In genomic region chr10:130440494-130440893, GRCh38 we compare ENCODE assay signal across 22 cellular contexts.
"Had no signal": no experiment of that assay in that cellular context is flagged by ENCODE, and none has a peak within 500 bp of the region (broad histone marks: within the 10 kb centered on the region; RNA-seq: fewer than 3 reads in every experiment).

No MANE protein-coding gene starts in this region.

- DNase-seq: IMR-90, Karpas-422, KG1, MG63, NCI-H1092 treated with DMSO at 0.1 percent for 48 hours, NCI-H1436, NCI-H187, NCI-H2029, NCI-H2081 treated with DMSO at 0.1 percent for 48 hours, NCI-H2171, NCI-H226, NCI-H446, NCI-H510A, NCI-H524 treated with DMSO at 0.1 percent for 48 hours, NCI-H69, NCI-H774, SHP77 treated with DMSO at 0.1 percent for 48 hours, SJCRH30 had no signal

- H3K4me3 ChIP-seq: MG63, SJCRH30 had no signal

- H3K27me3 ChIP-seq: SJCRH30 had no signal

- ATAC-seq: HepG2, Panc1, SK-N-SH treated with all-trans-retinoic acid at 6 μM for 48 hours had no signal

- H3K27ac ChIP-seq: RWPE1, SJCRH30 had no signal

- H3K36me3 ChIP-seq: MG63, SJCRH30 had no signal

- H3K4me1 ChIP-seq: SJCRH30 had no signal

- H3K9me3 ChIP-seq: MG63, SJCRH30 had no signal
